ENCODE assay signal across 24 cellular contexts in genomic region chr2:120768112-120769048, GRCh38. TPM values are rescaled to one million over a fixed set of nuclear protein-coding genes. Genes with fewer than 3 reads are reported as not detected.
DNase-seq lines count a peak whose midpoint lies in the region; ATAC-seq and TF ChIP-seq lines count a peak whose summit lies in the region.
"Had no signal": no experiment of that assay in that cellular context is flagged by ENCODE, and none has a peak within 500 bp of the region (broad histone marks: within the 10 kb centered on the region; RNA-seq: fewer than 3 reads in every experiment).

No MANE protein-coding gene starts in this region.

- TF ChIP-seq CTCF in epithelial cell of esophagus (IDR thresholded peaks at IDR 0.05; ENCODE audit: insufficient read depth, low read depth, low read length, missing control alignments) (no peak), type B pancreatic cell (conservative IDR thresholded peaks at IDR 0.05) (no peak)

- intact Hi-C loops in activated T-helper 1 cell treated with anti-CD3 and anti-CD28 coated beads, Interleukin-12 subunit alpha, Interleukin-12 subunit beta, Interleukin-2, Interleukin-4 antibody, amounts not matched to agents 30 ng/mL and 10 ng/mL and 1 ng/mL, durations not matched to agents 14 hours and 24 hours and 36 hours (cut with micrococcal nuclease), result no loop called here

- H3K4me2 ChIP-seq in mesenchymal stem cell (ENCODE audit: low read length, poor library complexity, severe bottlenecking), result no peak overlapping the region

- peak overlapping the region in 1 of 2 experiments; percentile 48 for H3K4ac ChIP-seq in mesenchymal stem cell (ENCODE audit: low read depth in 1 of 2, low read length in 2 of 2)

- H3K23ac ChIP-seq in mesenchymal stem cell (ENCODE audit: low read length in 2 of 2), result no peak overlapping the region

- ATAC-seq in HG03280 (IDR thresholded peaks at IDR 0.05; ENCODE audit: unreplicated experiment), result no peak
- ATAC-seq: naive thymus-derived CD4-positive, alpha-beta T cell; Panc1; sciatic nerve had no signal

- DNase-seq in activated CD8-positive, alpha-beta memory T cell treated with anti-CD3 and anti-CD28 coated beads, Interleukin-2, amount 50 U/mL, for 4 hours, result peak; percentile 1
- DNase-seq in activated CD8-positive, alpha-beta memory T cell treated with anti-CD3 and anti-CD28 coated beads for 24 hours, result no peak
- DNase-seq in epithelial cell of esophagus (ENCODE audit: low read depth) (peak; percentile 20), mesenchymal stem cell (no peak), type B pancreatic cell (ENCODE audit: extremely low spot score, unreplicated experiment) (no peak), AML-193 (lab: John Stamatoyannopoulos, UW) (no peak)
- DNase-seq in activated T-helper 1 cell treated with anti-CD3 and anti-CD28 coated beads, Interleukin-12 subunit alpha, Interleukin-12 subunit beta, Interleukin-2, Interleukin-4 antibody, amounts not matched to agents 30 ng/mL and 10 ng/mL and 1 ng/mL, durations not matched to agents 14 hours and 24 hours and 36 hours (ENCODE audit: low spot score), result no peak
- DNase-seq: 8988T; activated CD4-positive, alpha-beta T cell treated with anti-CD3 and anti-CD28 coated beads for 48 hours; activated naive CD8-positive, alpha-beta T cell treated with anti-CD3 and anti-CD28 coated beads for 36 hours; CD4-positive, alpha-beta memory T cell; DMS 273 treated with DMSO at 0.1 percent for 48 hours; KBM-7; naive thymus-derived CD4-positive, alpha-beta T cell; NCI-H1436 treated with DMSO at 0.1 percent for 48 hours; NCI-H510A treated with DMSO at 0.1 percent for 48 hours; NK-92 treated with Interleukin-12 subunit alpha and Interleukin-12 subunit beta, amount 100 ng/mL, for 24 hours; stomach; transverse colon had no signal

- H2BK5ac ChIP-seq in mesenchymal stem cell (ENCODE audit: low read depth, low read length, poor library complexity, severe bottlenecking), result no peak overlapping the region

- H2AFZ ChIP-seq in mesenchymal stem cell (ENCODE audit: low read depth, low read length), result no peak overlapping the region
- H2AFZ ChIP-seq: parathyroid adenoma had no signal

- H2AK5ac ChIP-seq in mesenchymal stem cell (ENCODE audit: low read length, severe bottlenecking), result no peak overlapping the region

- peaks cover 0 to 3% of the 10 kb centered on the region in 2 experiments for H3K36me3 ChIP-seq in mesenchymal stem cell (ENCODE audit: control insufficient read depth in 1 of 2, insufficient read depth in 2 of 2, low read depth in 1 of 2, low read length in 2 of 2)
- H3K36me3 ChIP-seq: stomach, transverse colon had no signal

- peaks cover 47% of the 10 kb centered on the region for H3K4me1 ChIP-seq in mesenchymal stem cell (ENCODE audit: control insufficient read depth, insufficient read depth, low read depth, low read length)
- H3K4me1 ChIP-seq: parathyroid adenoma had no signal

- peak overlapping the region in 1 of 2 experiments; percentile 71 for H3K14ac ChIP-seq in mesenchymal stem cell (ENCODE audit: low read length in 2 of 2)

- peak overlapping the region; percentile 70 for H2BK15ac ChIP-seq in mesenchymal stem cell (ENCODE audit: low read depth, poor library complexity, severe bottlenecking)

- 95% methylated on average over 16 of the region's 17 CpGs for WGBS in mesenchymal stem cell

- no peaks in the 10 kb centered on the region for H3K9me3 Mint-ChIP-seq in type B pancreatic cell
- H3K9me3 Mint-ChIP-seq in activated T-helper 1 cell treated with anti-CD3 and anti-CD28 coated beads, Interleukin-12 subunit alpha, Interleukin-12 subunit beta, Interleukin-2, Interleukin-4 antibody, amounts not matched to agents 30 ng/mL and 10 ng/mL and 1 ng/mL, durations not matched to agents 14 hours and 24 hours and 36 hours, result no peaks in the 10 kb centered on the region
- H3K9me3 Mint-ChIP-seq: activated naive CD8-positive, alpha-beta T cell treated with anti-CD3 and anti-CD28 coated beads for 36 hours; naive thymus-derived CD4-positive, alpha-beta T cell had no signal

- H3K9me3 ChIP-seq in mesenchymal stem cell (ENCODE audit: control insufficient read depth, low read length), result no peaks in the 10 kb centered on the region
- H3K9me3 ChIP-seq: stomach, transverse colon had no signal

- H2BK120ac ChIP-seq in mesenchymal stem cell (ENCODE audit: low read depth, low read length), result no peak overlapping the region

- no peak overlapping the region for H3K27ac ChIP-seq in mesenchymal stem cell (ENCODE audit: low read length, poor library complexity, severe bottlenecking)
- H3K27ac ChIP-seq: epithelial cell of prostate, parathyroid adenoma, transverse colon had no signal

- H3K4me3 Mint-ChIP-seq in type B pancreatic cell, result no peak overlapping the region
- H3K4me3 Mint-ChIP-seq in activated T-helper 1 cell treated with anti-CD3 and anti-CD28 coated beads, Interleukin-12 subunit alpha, Interleukin-12 subunit beta, Interleukin-2, Interleukin-4 antibody, amounts not matched to agents 30 ng/mL and 10 ng/mL and 1 ng/mL, durations not matched to agents 14 hours and 24 hours and 36 hours, result no peak overlapping the region
- H3K4me3 Mint-ChIP-seq: activated naive CD8-positive, alpha-beta T cell treated with anti-CD3 and anti-CD28 coated beads for 36 hours; CD4-positive, alpha-beta memory T cell; naive thymus-derived CD4-positive, alpha-beta T cell had no signal

- H3K27me3 Mint-ChIP-seq in type B pancreatic cell, result peaks cover 2% of the 10 kb centered on the region
- no peaks in the 10 kb centered on the region for H3K27me3 Mint-ChIP-seq in activated T-helper 1 cell treated with anti-CD3 and anti-CD28 coated beads, Interleukin-12 subunit alpha, Interleukin-12 subunit beta, Interleukin-2, Interleukin-4 antibody, amounts not matched to agents 30 ng/mL and 10 ng/mL and 1 ng/mL, durations not matched to agents 14 hours and 24 hours and 36 hours (ENCODE audit: insufficient read depth)
- H3K27me3 Mint-ChIP-seq: activated naive CD8-positive, alpha-beta T cell treated with anti-CD3 and anti-CD28 coated beads for 36 hours; CD4-positive, alpha-beta memory T cell; naive thymus-derived CD4-positive, alpha-beta T cell had no signal

- H3K4me3 ChIP-seq in epithelial cell of esophagus (ENCODE audit: low read length) (no peak overlapping the region), mesenchymal stem cell (ENCODE audit: insufficient read depth in 1 of 2, low read depth in 1 of 2, low read length in 2 of 2) (no peak overlapping the region)
- H3K4me3 ChIP-seq: stomach, transverse colon had no signal

- H2BK12ac ChIP-seq in mesenchymal stem cell (ENCODE audit: low read length in 2 of 2), result peak overlapping the region; percentile 59 to 64

- no peaks in the 10 kb centered on the region for H3K36me3 Mint-ChIP-seq in type B pancreatic cell
- H3K36me3 Mint-ChIP-seq in activated T-helper 1 cell treated with anti-CD3 and anti-CD28 coated beads, Interleukin-12 subunit alpha, Interleukin-12 subunit beta, Interleukin-2, Interleukin-4 antibody, amounts not matched to agents 30 ng/mL and 10 ng/mL and 1 ng/mL, durations not matched to agents 14 hours and 24 hours and 36 hours (ENCODE audit: low read depth), result no peaks in the 10 kb centered on the region
- H3K36me3 Mint-ChIP-seq: activated naive CD8-positive, alpha-beta T cell treated with anti-CD3 and anti-CD28 coated beads for 36 hours; CD4-positive, alpha-beta memory T cell; naive thymus-derived CD4-positive, alpha-beta T cell had no signal

- peaks cover 54% of the 10 kb centered on the region for H3K4me1 Mint-ChIP-seq in type B pancreatic cell (ENCODE audit: unreplicated experiment)
- H3K4me1 Mint-ChIP-seq in activated T-helper 1 cell treated with anti-CD3 and anti-CD28 coated beads, Interleukin-12 subunit alpha, Interleukin-12 subunit beta, Interleukin-2, Interleukin-4 antibody, amounts not matched to agents 30 ng/mL and 10 ng/mL and 1 ng/mL, durations not matched to agents 14 hours and 24 hours and 36 hours (ENCODE audit: low read depth), result no peaks in the 10 kb centered on the region
- H3K4me1 Mint-ChIP-seq: activated naive CD8-positive, alpha-beta T cell treated with anti-CD3 and anti-CD28 coated beads for 36 hours; CD4-positive, alpha-beta memory T cell had no signal

- H3K79me1 ChIP-seq in mesenchymal stem cell (replicated peaks; ENCODE audit: low read length, poor library complexity, severe bottlenecking), result peaks cover 32% of the 10 kb centered on the region

- peak overlapping the region; percentile 42 to 63 for H3K18ac ChIP-seq in mesenchymal stem cell (ENCODE audit: low read depth in 1 of 2, low read length in 2 of 2)

- peak overlapping the region; percentile 72 for H4K91ac ChIP-seq in mesenchymal stem cell (ENCODE audit: low read length)

- no peaks in the 10 kb centered on the region for H3K27me3 ChIP-seq in mesenchymal stem cell (ENCODE audit: control insufficient read depth in 1 of 2, insufficient read depth in 1 of 2, low read length in 2 of 2)
- H3K27me3 ChIP-seq: stomach, transverse colon had no signal

- H4K8ac ChIP-seq in mesenchymal stem cell (ENCODE audit: low read length), result peak overlapping the region; percentile 36

- no peak overlapping the region for H3K9ac ChIP-seq in mesenchymal stem cell (ENCODE audit: low read length)
- H3K9ac ChIP-seq: parathyroid adenoma had no signal

- peak overlapping the region; percentile 16 for H3K27ac Mint-ChIP-seq in type B pancreatic cell
- H3K27ac Mint-ChIP-seq in activated T-helper 1 cell treated with anti-CD3 and anti-CD28 coated beads, Interleukin-12 subunit alpha, Interleukin-12 subunit beta, Interleukin-2, Interleukin-4 antibody, amounts not matched to agents 30 ng/mL and 10 ng/mL and 1 ng/mL, durations not matched to agents 14 hours and 24 hours and 36 hours, result no peak overlapping the region
- H3K27ac Mint-ChIP-seq: activated naive CD8-positive, alpha-beta T cell treated with anti-CD3 and anti-CD28 coated beads for 36 hours; CD4-positive, alpha-beta memory T cell; naive thymus-derived CD4-positive, alpha-beta T cell had no signal

RNA-seq across cellular contexts. Expression of gene GLI2, which starts 32.7 kb away (rescaled TPM):
- polyA plus RNA-seq in mesenchymal stem cell (2013, experiment 1 of 2), result 28.9 TPM
- 29.5 TPM for polyA plus RNA-seq in mesenchymal stem cell (2013, experiment 2 of 2)
- 10.5 and 28.6 TPM in 2 replicates for total RNA-seq in type B pancreatic cell (ENCODE audit: low replicate concordance)
- 0.32 and 0.62 TPM in 2 replicates for total RNA-seq in activated T-helper 1 cell treated with anti-CD3 and anti-CD28 coated beads, Interleukin-12 subunit alpha, Interleukin-12 subunit beta, Interleukin-2, Interleukin-4 antibody, amounts not matched to agents 30 ng/mL and 10 ng/mL and 1 ng/mL, durations not matched to agents 14 hours and 24 hours and 36 hours
- total RNA-seq: activated naive CD8-positive, alpha-beta T cell treated with anti-CD3 and anti-CD28 coated beads for 36 hours; CD4-positive, alpha-beta memory T cell had no signal
- polyA plus RNA-seq: CD4-positive, alpha-beta memory T cell; naive thymus-derived CD4-positive, alpha-beta T cell had no signal

Comparison
In these comparisons a context has a peak if more than half of its experiments do, and no peak if none do; other contexts are left out.
1. DNase-seq: peak in activated CD8-positive, alpha-beta memory T cell treated with anti-CD3 and anti-CD28 coated beads, Interleukin-2, amount 50 U/mL, for 4 hours (single experiment) and epithelial cell of esophagus (single experiment); none in activated CD8-positive, alpha-beta memory T cell treated with anti-CD3 and anti-CD28 coated beads for 24 hours (single experiment), mesenchymal stem cell (single experiment), type B pancreatic cell (single experiment), AML-193 (0 of 2) and activated T-helper 1 cell treated with anti-CD3 and anti-CD28 coated beads, Interleukin-12 subunit alpha, Interleukin-12 subunit beta, Interleukin-2, Interleukin-4 antibody, amounts not matched to agents 30 ng/mL and 10 ng/mL and 1 ng/mL, durations not matched to agents 14 hours and 24 hours and 36 hours (single experiment).